In genomic region chr3:64693031-64693430, GRCh38 we compare ENCODE assay signal across 25 cellular contexts. TPM values are rescaled to one million over a fixed set of nuclear protein-coding genes. Genes with fewer than 3 reads are reported as not detected.
"Had no signal": no experiment of that assay in that cellular context is flagged by ENCODE, and none has a peak within 500 bp of the region (broad histone marks: within the 10 kb centered on the region; RNA-seq: fewer than 3 reads in every experiment).

No MANE protein-coding gene starts in this region.

- H3K27ac ChIP-seq: coronary artery, hepatocyte, prostate gland, skin epidermis, spleen, testis, tibial artery had no signal

- H3K4me1 ChIP-seq: prostate gland, testis had no signal

- FAIRE-seq: endometrium, kidney had no signal

- H3K36me3 ChIP-seq: gastrocnemius medialis, prostate gland, spleen, tibial artery had no signal

- H3K4me3 ChIP-seq: coronary artery, gastrocnemius medialis, heart left ventricle, hepatocyte, prostate gland, skin epidermis, spleen, testis, tibial artery had no signal

- H2AFZ ChIP-seq: hepatocyte had no signal

- ATAC-seq: effector memory CD8-positive, alpha-beta T cell; gastrocnemius medialis; left lobe of liver; naive thymus-derived CD4-positive, alpha-beta T cell; right cardiac atrium; stimulated activated memory B cell treated with anti-CD40 and anti-IgM and Interleukin-4, amounts not matched to agents 10 μg/mL and 1 μg/mL and 100 μg/mL, for 72 hours; stimulated activated naive CD8-positive, alpha-beta T cell treated with anti-CD3 and anti-CD28 coated beads, Interleukin-15, Interleukin-2, amounts not matched to agents 100 U/mL and 50 U/mL, for 24 hours had no signal

- H3K9me3 ChIP-seq: gastrocnemius medialis, prostate gland, spleen, testis, tibial artery had no signal

- DNase-seq: effector memory CD8-positive, alpha-beta T cell; foreskin fibroblast; gastrocnemius medialis; heart left ventricle; kidney; mammary epithelial cell; mesendoderm; midbrain; naive thymus-derived CD4-positive, alpha-beta T cell; nephron progenitor cell; nucleus accumbens; right cardiac atrium; spleen; stimulated activated CD4-positive, alpha-beta T cell treated with anti-CD3 and anti-CD28 coated beads, Interleukin-4, amount 100 ng/mL, for 4 hours; stimulated activated naive CD8-positive, alpha-beta T cell treated with anti-CD3 and anti-CD28 coated beads, Interleukin-15, Interleukin-2, amounts not matched to agents 100 U/mL and 50 U/mL, for 24 hours; substantia nigra; testis; tibial artery had no signal

- H3K27me3 ChIP-seq: gastrocnemius medialis, hepatocyte, testis, tibial artery had no signal

- H3K4me2 ChIP-seq: hepatocyte had no signal

RNA-seq across cellular contexts. Expression of gene ADAMTS9, which starts 5.2 kb away (rescaled TPM):
- total RNA-seq: naive thymus-derived CD4-positive, alpha-beta T cell had no signal
- polyA plus RNA-seq: naive thymus-derived CD4-positive, alpha-beta T cell had no signal
